In the genomic region with DNA sequence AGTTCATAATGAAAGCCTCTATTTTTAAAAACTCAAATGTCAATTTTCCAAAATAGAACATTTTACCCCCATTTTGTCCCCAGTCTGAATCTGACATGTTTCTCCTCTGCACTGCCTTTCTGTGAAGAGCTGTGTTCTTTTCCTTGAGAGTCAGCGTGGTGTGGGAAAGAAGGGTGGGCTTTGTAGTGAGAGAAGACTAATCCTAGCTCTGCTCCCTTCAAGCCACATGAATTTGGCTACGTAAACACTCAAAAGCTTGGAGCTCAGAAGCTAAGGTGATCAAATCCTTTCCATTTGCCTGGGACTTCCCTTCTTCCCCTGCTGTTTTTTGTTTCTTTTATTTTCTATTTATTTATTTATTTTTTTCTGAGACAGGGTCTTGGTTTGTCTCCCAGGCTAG, we compare ENCODE assay signal across 20 cellular contexts.
DNase-seq lines count a peak whose midpoint lies in the region; FAIRE-seq and TF ChIP-seq lines count a peak whose summit lies in the region.
"Had no signal": no experiment of that assay in that cellular context is flagged by ENCODE, and none has a peak within 500 bp of the region (broad histone marks: within the 10 kb centered on the region; RNA-seq: fewer than 3 reads in every experiment).

No MANE protein-coding gene starts in this region.

- no peak overlapping the region for H2BK5ac ChIP-seq in mesenchymal stem cell (ENCODE audit: low read depth, low read length, poor library complexity, severe bottlenecking)

- H3K9ac ChIP-seq in mesenchymal stem cell (ENCODE audit: low read length) = no peak overlapping the region
- H3K9ac ChIP-seq: BLaER1 treated with 17β-estradiol and CSF1 and Interleukin-3, amounts not matched to agents 10 nM and 100 nM had no signal

- no peak overlapping the region for H3K14ac ChIP-seq in mesenchymal stem cell (ENCODE audit: low read length in 2 of 2)

- H2BK12ac ChIP-seq in mesenchymal stem cell (ENCODE audit: low read length in 2 of 2) = no peak overlapping the region

- no peak overlapping the region for H3K4me3 ChIP-seq in mesenchymal stem cell (ENCODE audit: insufficient read depth in 1 of 2, low read depth in 1 of 2, low read length in 2 of 2)
- H3K4me3 ChIP-seq: A549; BLaER1 treated with 17β-estradiol and CSF1 and Interleukin-3, amounts not matched to agents 10 nM and 100 nM had no signal

- no peak for DNase-seq in H54 (ENCODE audit: insufficient read length, low spot score)
- peak; percentile 0 for DNase-seq in NCI-H526 treated with DMSO at 0.1 percent for 48 hours (lab: John Stamatoyannopoulos, UW)
- DNase-seq in mesenchymal stem cell = peak; percentile 43
- no peak for DNase-seq in GM13976 (ENCODE audit: low spot score)
- no peak for DNase-seq in activated CD4-positive, alpha-beta T cell treated with anti-CD3 and anti-CD28 coated beads, Interleukin-2, amount 50 U/mL, for 4 hours
- DNase-seq: AML-193; Caco-2; Calu3; CD4-positive, alpha-beta T cell; CD8-positive, alpha-beta T cell; DMS79 treated with DMSO at 0.1 percent for 48 hours; GF-D8 had no signal

- no peak overlapping the region for H3K4me2 ChIP-seq in mesenchymal stem cell (ENCODE audit: low read length, poor library complexity, severe bottlenecking)
- H3K4me2 ChIP-seq: A549; BLaER1 treated with 17β-estradiol and CSF1 and Interleukin-3, amounts not matched to agents 10 nM and 100 nM had no signal

- no peaks in the 10 kb centered on the region for H3K36me3 ChIP-seq in mesenchymal stem cell (ENCODE audit: control insufficient read depth in 1 of 2, insufficient read depth in 2 of 2, low read depth in 1 of 2, low read length in 2 of 2)
- H3K36me3 ChIP-seq: BLaER1 treated with 17β-estradiol and CSF1 and Interleukin-3, amounts not matched to agents 10 nM and 100 nM had no signal

- no peak overlapping the region for H2AFZ ChIP-seq in mesenchymal stem cell (ENCODE audit: low read depth, low read length)

- no peak overlapping the region for H3K23ac ChIP-seq in mesenchymal stem cell (ENCODE audit: low read length in 2 of 2)

- TF ChIP-seq CTCF in GM13976 (IDR thresholded peaks at IDR 0.05; ENCODE audit: borderline replicate concordance, control extremely low read depth, extremely low read depth, insufficient read depth, missing control alignments) = no peak

- no peak overlapping the region for H2BK15ac ChIP-seq in mesenchymal stem cell (ENCODE audit: low read depth, poor library complexity, severe bottlenecking)

- H3K18ac ChIP-seq in mesenchymal stem cell (ENCODE audit: low read depth in 1 of 2, low read length in 2 of 2) = no peak overlapping the region

- TF ChIP-seq POLR2A in H54 (IDR thresholded peaks at IDR 0.05; ENCODE audit: low read depth, low read length) = no peak

- no peak overlapping the region for H4K8ac ChIP-seq in mesenchymal stem cell (ENCODE audit: low read length)

- H3K27ac ChIP-seq in mesenchymal stem cell (ENCODE audit: low read length, poor library complexity, severe bottlenecking) = no peak overlapping the region
- H3K27ac ChIP-seq: 22Rv1; BLaER1 treated with 17β-estradiol and CSF1 and Interleukin-3, amounts not matched to agents 10 nM and 100 nM; C4-2B had no signal

- H3K27me3 ChIP-seq in mesenchymal stem cell (ENCODE audit: control insufficient read depth in 1 of 2, insufficient read depth in 1 of 2, low read length in 2 of 2) = no peaks in the 10 kb centered on the region
- H3K27me3 ChIP-seq: BLaER1 treated with 17β-estradiol and CSF1 and Interleukin-3, amounts not matched to agents 10 nM and 100 nM had no signal

- no peak overlapping the region for H3K4ac ChIP-seq in mesenchymal stem cell (ENCODE audit: low read depth in 1 of 2, low read length in 2 of 2)

- no CpG with 5 or more reads among the region's 2 CpGs for whole genome bisulfite sequencing in mesenchymal stem cell

- no peak overlapping the region for H4K91ac ChIP-seq in mesenchymal stem cell (ENCODE audit: low read length)

- no peaks in the 10 kb centered on the region for H3K79me1 ChIP-seq in mesenchymal stem cell (replicated peaks; ENCODE audit: low read length, poor library complexity, severe bottlenecking)

- peak; percentile 11 for FAIRE-seq in H54 (lab: Jason Lieb, UNC)
- FAIRE-seq: A549, D721Med, G401.6, GM12891, GM18507 had no signal

- in situ Hi-C loops in GM13976 (cut with MboI; ENCODE audit: low sequenced_read_pairs, unreplicated experiment) = no loop called here

- no peaks in the 10 kb centered on the region for H3K9me3 ChIP-seq in mesenchymal stem cell (ENCODE audit: control insufficient read depth, low read length)
- H3K9me3 ChIP-seq: A549; BLaER1 treated with 17β-estradiol and CSF1 and Interleukin-3, amounts not matched to agents 10 nM and 100 nM; Caco-2 had no signal

- no peak overlapping the region for H2AK5ac ChIP-seq in mesenchymal stem cell (ENCODE audit: low read length, severe bottlenecking)

- no peaks in the 10 kb centered on the region for H3K4me1 ChIP-seq in mesenchymal stem cell (ENCODE audit: control insufficient read depth, insufficient read depth, low read depth, low read length)
- H3K4me1 ChIP-seq: Caco-2 had no signal

- H2BK120ac ChIP-seq in mesenchymal stem cell (ENCODE audit: low read depth, low read length) = no peak overlapping the region

Comparison
In these comparisons a context has a peak if more than half of its experiments do, and no peak if none do; other contexts are left out.
1. DNase-seq: peak in NCI-H526 treated with DMSO at 0.1 percent for 48 hours (single experiment) and mesenchymal stem cell (single experiment); none in H54 (single experiment), GM13976 (single experiment) and activated CD4-positive, alpha-beta T cell treated with anti-CD3 and anti-CD28 coated beads, Interleukin-2, amount 50 U/mL, for 4 hours (0 of 2).